9 cellular contexts compared by ENCODE assay signal in the genomic region with DNA sequence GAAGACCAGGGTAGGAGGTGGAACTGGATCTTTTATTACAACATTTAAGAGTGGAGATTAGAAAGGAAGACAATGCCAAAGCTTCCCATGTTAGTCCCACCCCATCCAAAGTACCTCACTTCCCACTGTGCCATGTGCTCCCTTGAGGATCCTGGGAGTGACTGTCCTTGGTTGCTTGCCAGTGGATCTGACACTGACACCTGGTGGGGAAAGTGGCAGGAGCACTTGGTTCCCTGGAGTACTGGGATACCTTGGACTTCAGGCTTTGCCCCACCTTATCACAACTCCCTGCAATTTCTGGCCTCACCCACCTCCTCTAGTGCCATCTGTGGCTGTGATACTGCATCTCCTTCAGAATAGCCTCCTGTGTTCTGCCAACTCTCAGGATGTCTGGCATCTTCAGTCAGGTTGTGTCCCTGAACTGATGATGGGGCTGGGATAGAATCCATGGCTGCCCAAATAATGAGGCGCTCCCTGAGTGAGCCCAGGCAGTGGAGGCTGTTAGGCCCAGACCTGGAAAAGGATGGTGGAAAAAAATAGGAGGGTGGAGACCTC. TPM values are rescaled to one million over a fixed set of nuclear protein-coding genes. Genes with fewer than 3 reads are reported as not detected.
DNase-seq lines count a peak whose midpoint lies in the region; ATAC-seq and TF ChIP-seq lines count a peak whose summit lies in the region.
"Had no signal": no experiment of that assay in that cellular context is flagged by ENCODE, and none has a peak within 500 bp of the region (broad histone marks: within the 10 kb centered on the region; RNA-seq: fewer than 3 reads in every experiment).

No MANE protein-coding gene starts in this region.

- H3K9me3 Mint-ChIP-seq in activated T-cell treated with anti-CD3 and anti-CD28 coated beads, Interleukin-2, amount 50 U/mL, for 72 hours: no peaks in the 10 kb centered on the region
- no peaks in the 10 kb centered on the region for H3K9me3 Mint-ChIP-seq in activated T-cell treated with anti-CD3 and anti-CD28 coated beads, Interleukin-2, amount 50 U/mL, for 4 hours

- TF ChIP-seq EP300 in transverse colon (IDR thresholded peaks at IDR 0.05; ENCODE audit: low read depth): no peak

- H3K9me3 ChIP-seq in transverse colon: no peaks in the 10 kb centered on the region
- no peaks in the 10 kb centered on the region for H3K9me3 ChIP-seq in aorta (ENCODE audit: control insufficient read depth, low read length)

- H3K4me3 ChIP-seq in transverse colon: peak overlapping the region in 3 of 4 donors; percentile 44 to 81 (median 74)
- H3K4me3 ChIP-seq in aorta (ENCODE audit: low read length in 2 of 2): no peak overlapping the region

- H3K4me1 Mint-ChIP-seq in activated T-cell treated with anti-CD3 and anti-CD28 coated beads, Interleukin-2, amount 50 U/mL, for 72 hours (ENCODE audit: low read depth): peaks cover 36% of the 10 kb centered on the region
- H3K4me1 Mint-ChIP-seq in activated T-cell treated with anti-CD3 and anti-CD28 coated beads, Interleukin-2, amount 50 U/mL, for 4 hours (ENCODE audit: low read depth): peaks cover 23% of the 10 kb centered on the region

- ATAC-seq in activated T-cell treated with anti-CD3 and anti-CD28 coated beads, Interleukin-2, amount 50 U/mL, for 72 hours (replicated peaks in 1 of 2): no peak
- no peak for ATAC-seq in activated T-cell treated with anti-CD3 and anti-CD28 coated beads, Interleukin-2, amount 50 U/mL, for 4 hours
- ATAC-seq in HG02970 (IDR thresholded peaks at IDR 0.05; ENCODE audit: low FRiP score, unreplicated experiment) (no peak), aorta (ENCODE audit: low FRiP score) (no peak)

- TF ChIP-seq POLR2A in transverse colon (IDR thresholded peaks at IDR 0.05): peak; percentile 77

- DNase-seq in activated T-cell treated with anti-CD3 and anti-CD28 coated beads, Interleukin-2, amount 50 U/mL, for 72 hours: no peak
- DNase-seq in activated T-cell treated with anti-CD3 and anti-CD28 coated beads, Interleukin-2, amount 50 U/mL, for 4 hours: no peak
- DNase-seq in NCI-H2107 treated with DMSO at 0.1 percent for 48 hours (lab: John Stamatoyannopoulos, UW; ENCODE audit: unreplicated experiment): peak; percentile 46
- peak; percentile 40 for DNase-seq in amniotic epithelial cell (ENCODE audit: low read depth)
- peak; percentile 89 for DNase-seq in islet precursor cell
- peak; percentile 89 for DNase-seq in transverse colon
- no peak for DNase-seq in aorta

- intact Hi-C loops in transverse colon (cut with DNase I; ENCODE audit: low total_unique reads) (no loop called here), aorta (cut with DNase I) (no loop called here)

- H3K36me3 Mint-ChIP-seq in activated T-cell treated with anti-CD3 and anti-CD28 coated beads, Interleukin-2, amount 50 U/mL, for 72 hours (ENCODE audit: insufficient read depth in 2 of 2): peaks cover 3 to 5% of the 10 kb centered on the region in 2 donors
- peaks cover 19% of the 10 kb centered on the region for H3K36me3 Mint-ChIP-seq in activated T-cell treated with anti-CD3 and anti-CD28 coated beads, Interleukin-2, amount 50 U/mL, for 4 hours (ENCODE audit: insufficient read depth)

- H3K27ac ChIP-seq in transverse colon: peak overlapping the region; percentile 88 to 97 (median 92)
- peak overlapping the region in 1 of 2 donors; percentile 20 for H3K27ac ChIP-seq in aorta (ENCODE audit: low read depth in 1 of 2, low read length in 2 of 2)

- H3K4me3 Mint-ChIP-seq in activated T-cell treated with anti-CD3 and anti-CD28 coated beads, Interleukin-2, amount 50 U/mL, for 72 hours: peak overlapping the region; percentile 84 to 98
- no peak overlapping the region for H3K4me3 Mint-ChIP-seq in activated T-cell treated with anti-CD3 and anti-CD28 coated beads, Interleukin-2, amount 50 U/mL, for 4 hours

- WGBS in transverse colon (ENCODE audit: low coverage in 1 of 2), 2 donors: 42% methylated on average over 1 of the region's 1 CpG; no CpG with 5 or more reads in 1 of the 2 donors
- 96 to 100% methylated on average over 1 of the region's 1 CpG for WGBS in aorta, 2 donors

- H3K36me3 ChIP-seq in transverse colon (peaks cover 0 to 30% (median 14%) of the 10 kb centered on the region in 4 donors), aorta (ENCODE audit: control insufficient read depth in 1 of 2, insufficient read depth in 2 of 2, low read length in 1 of 2) (peaks cover 2 to 3% of the 10 kb centered on the region in 2 donors)

- TF ChIP-seq CTCF in transverse colon (IDR thresholded peaks at IDR 0.05): peak; percentile 27 to 82 (median 52)

- H3K27me3 ChIP-seq in transverse colon (no peaks in the 10 kb centered on the region), aorta (ENCODE audit: control insufficient read depth in 1 of 2, insufficient read depth in 2 of 2, low read length in 1 of 2) (no peaks in the 10 kb centered on the region)

- H3K27me3 Mint-ChIP-seq in activated T-cell treated with anti-CD3 and anti-CD28 coated beads, Interleukin-2, amount 50 U/mL, for 72 hours (ENCODE audit: low read depth): no peaks in the 10 kb centered on the region
- H3K27me3 Mint-ChIP-seq in activated T-cell treated with anti-CD3 and anti-CD28 coated beads, Interleukin-2, amount 50 U/mL, for 4 hours (ENCODE audit: low read depth): no peaks in the 10 kb centered on the region

- H3K27ac Mint-ChIP-seq in activated T-cell treated with anti-CD3 and anti-CD28 coated beads, Interleukin-2, amount 50 U/mL, for 72 hours: peak overlapping the region; percentile 63

- in situ Hi-C loops in transverse colon (cut with MboI; ENCODE audit: low pct_ligation_motif_present in 1 of 4, low pct_unique_long_range_greater_than_20kb in 1 of 4, low sequenced_read_pairs in 3 of 4): loop anchor here in 1 of 4 donors (25.0 kb wide), 1 partner anchor 288 kb away; the partner anchor contains the start of gene TP53BP1

- H3K4me1 ChIP-seq in transverse colon (peaks cover 0 to 33% (median 17%) of the 10 kb centered on the region in 4 donors), aorta (ENCODE audit: control insufficient read depth in 1 of 2, insufficient read depth in 2 of 2, low read length in 2 of 2) (no peaks in the 10 kb centered on the region)

RNA-seq across cellular contexts. Expression of gene ELL3, which starts 1.3 kb away (rescaled TPM):
- 1 to 10 TPM; 2.2 to 4.3 TPM for total RNA-seq in activated T-cell treated with anti-CD3 and anti-CD28 coated beads, Interleukin-2, amount 50 U/mL, for 72 hours
- 1 to 10 TPM in 1 of 3 donors, under 1 TPM in 2; 0.46 to 1.0 (median 0.63) TPM for total RNA-seq in activated T-cell treated with anti-CD3 and anti-CD28 coated beads, Interleukin-2, amount 50 U/mL, for 4 hours
- total RNA-seq in transverse colon: 10 to 100 TPM in 3 of 4 donors, 1 to 10 TPM in 1; 4.4 to 59.4 (median 32.6) TPM
- total RNA-seq in aorta: 1 to 10 TPM; 2.5 to 4.5 TPM
- polyA plus RNA-seq in aorta: 1 to 10 TPM; 7.8 to 7.9 TPM

RNA-seq across cellular contexts. Expression of gene SERF2, which starts 16.6 kb away (rescaled TPM):
- 100 to 1,000 TPM; 445 to 520 TPM for total RNA-seq in activated T-cell treated with anti-CD3 and anti-CD28 coated beads, Interleukin-2, amount 50 U/mL, for 72 hours
- total RNA-seq in activated T-cell treated with anti-CD3 and anti-CD28 coated beads, Interleukin-2, amount 50 U/mL, for 4 hours: 100 to 1,000 TPM; 561 to 596 (median 567) TPM
- total RNA-seq in transverse colon (1,000 to 10,000 TPM in 1 of 4 donors, 100 to 1,000 TPM in 3; 663 to 1,001 (median 825) TPM), aorta (100 to 1,000 TPM; 733 to 789 TPM)
- polyA plus RNA-seq in aorta: 1,000 to 10,000 TPM; 1,795 to 2,327 TPM

RNA-seq across cellular contexts. Expression of gene SERINC4, which starts 24.5 kb away (rescaled TPM):
- total RNA-seq in activated T-cell treated with anti-CD3 and anti-CD28 coated beads, Interleukin-2, amount 50 U/mL, for 72 hours: under 1 TPM; 0.14 to 0.23 TPM
- total RNA-seq in activated T-cell treated with anti-CD3 and anti-CD28 coated beads, Interleukin-2, amount 50 U/mL, for 4 hours: under 1 TPM; 0.08 to 0.24 (median 0.15) TPM
- total RNA-seq in transverse colon (not detected), aorta (not detected)
- under 1 TPM; 0.43 to 0.88 TPM for polyA plus RNA-seq in aorta
- total RNA-seq: glomerular endothelial cell had no signal

RNA-seq across cellular contexts. Expression of gene HYPK, which starts 24.9 kb away (rescaled TPM):
- 10 to 100 TPM; 10.3 to 15.2 TPM for total RNA-seq in activated T-cell treated with anti-CD3 and anti-CD28 coated beads, Interleukin-2, amount 50 U/mL, for 72 hours
- total RNA-seq in activated T-cell treated with anti-CD3 and anti-CD28 coated beads, Interleukin-2, amount 50 U/mL, for 4 hours: 10 to 100 TPM; 48.3 to 50.7 (median 49.0) TPM
- 10 to 100 TPM; 10.6 to 41.1 (median 27.5) TPM for total RNA-seq in transverse colon
- total RNA-seq in aorta: 10 to 100 TPM; 12.6 to 16.3 TPM
- 10 to 100 TPM in 1 of 2 donors, 1 to 10 TPM in 1; 3.0 to 31.6 TPM for polyA plus RNA-seq in aorta

RNA-seq across cellular contexts. Expression of gene PDIA3, which starts 29.2 kb away (rescaled TPM):
- 100 to 1,000 TPM; 193 to 244 TPM for total RNA-seq in activated T-cell treated with anti-CD3 and anti-CD28 coated beads, Interleukin-2, amount 50 U/mL, for 72 hours
- 100 to 1,000 TPM; 434 to 498 (median 449) TPM for total RNA-seq in activated T-cell treated with anti-CD3 and anti-CD28 coated beads, Interleukin-2, amount 50 U/mL, for 4 hours
- total RNA-seq in transverse colon (100 to 1,000 TPM in 2 of 4 donors, 10 to 100 TPM in 2; 29.5 to 115 (median 98.6) TPM), aorta (100 to 1,000 TPM; 304 to 313 TPM)
- 100 to 1,000 TPM; 156 to 219 TPM for polyA plus RNA-seq in aorta

Comparison
In these comparisons a context has a peak if more than half of its experiments do, and no peak if none do; other contexts are left out.
1. DNase-seq: peak in NCI-H2107 treated with DMSO at 0.1 percent for 48 hours (single experiment), amniotic epithelial cell (single experiment), islet precursor cell (single experiment) and transverse colon (single experiment); none in activated T-cell treated with anti-CD3 and anti-CD28 coated beads, Interleukin-2, amount 50 U/mL, for 72 hours (0 of 2), activated T-cell treated with anti-CD3 and anti-CD28 coated beads, Interleukin-2, amount 50 U/mL, for 4 hours (single experiment) and aorta (0 of 2).
2. H3K4me3 ChIP-seq: peak in transverse colon (3 of 4); none in aorta (0 of 2).